In the genomic region with DNA sequence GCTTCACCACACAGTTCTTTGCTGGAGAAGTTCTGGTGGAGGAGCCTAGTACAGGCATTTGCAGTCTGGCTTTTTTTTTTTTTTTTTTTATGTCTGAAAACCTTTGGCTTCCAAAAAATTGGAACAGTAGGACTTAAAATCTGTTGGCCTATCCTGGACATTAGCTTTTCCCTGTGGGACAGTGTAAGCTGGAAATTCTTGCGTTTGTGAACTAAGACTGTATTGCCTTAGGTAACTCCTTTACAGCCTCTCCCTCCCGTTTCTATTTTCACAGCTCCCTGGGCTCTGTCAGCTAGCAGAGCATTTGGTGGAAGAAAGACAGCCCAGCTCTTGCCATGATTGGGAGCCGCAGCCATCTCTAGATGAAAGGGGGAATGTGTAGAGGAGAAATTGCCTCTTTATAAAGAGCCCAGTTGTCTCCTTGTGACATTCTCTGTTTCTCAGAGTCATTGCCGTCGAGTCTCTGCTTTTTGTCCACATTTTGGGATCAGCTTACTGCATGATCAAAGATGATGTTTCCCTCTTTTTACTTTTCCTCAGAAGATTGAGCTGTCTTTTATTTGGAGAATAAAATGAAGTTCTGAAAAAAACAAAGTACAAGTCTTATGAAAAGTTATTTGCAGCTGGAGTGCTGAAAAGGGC, we compare ENCODE assay signal across 19 cellular contexts.
"Had no signal": no experiment of that assay in that cellular context is flagged by ENCODE, and none has a peak within 500 bp of the region (broad histone marks: within the 10 kb centered on the region; RNA-seq: fewer than 3 reads in every experiment).

No MANE protein-coding gene starts in this region.

- H3K36me3 ChIP-seq: pancreas, uterus had no signal

- H3K27ac ChIP-seq: adrenal gland, pancreas, tibial nerve, uterus, WERI-Rb-1 had no signal

- DNase-seq: activated CD4-positive, alpha-beta T cell treated with anti-CD3 and anti-CD28 coated beads for 4 hours; activated CD8-positive, alpha-beta T cell treated with anti-CD3 and anti-CD28 coated beads for 36 hours; activated effector memory CD4-positive, alpha-beta T cell treated with Interleukin-2 at 50 U/mL for 16 hours; activated T-cell treated with anti-CD3 and anti-CD28 coated beads, Interleukin-2, amount 50 U/mL, for 4 hours; adrenal gland; cortex of kidney; effector memory CD8-positive, alpha-beta T cell; foreskin melanocyte; head of caudate nucleus; left colon; pancreas; T-helper 1 cell; uterus; WERI-Rb-1 had no signal

- ATAC-seq: activated CD8-positive, alpha-beta T cell treated with anti-CD3 and anti-CD28 coated beads for 36 hours; activated T-cell treated with anti-CD3 and anti-CD28 coated beads, Interleukin-2, amount 50 U/mL, for 4 hours; effector memory CD8-positive, alpha-beta T cell; left colon; pancreas; SK-N-SH treated with all-trans-retinoic acid at 6 μM for 48 hours; stimulated activated effector memory CD8-positive, alpha-beta T cell treated with anti-CD3 and anti-CD28 coated beads, Interleukin-12 subunit alpha, Interleukin-12 subunit beta, amount 100 ng/mL, for 72 hours had no signal

- H3K36me3 Mint-ChIP-seq: activated naive CD4-positive, alpha-beta T cell treated with anti-CD3 and anti-CD28 coated beads, Interleukin-2, amount 50 U/mL, for 24 hours; stimulated activated effector memory CD8-positive, alpha-beta T cell treated with anti-CD3 and anti-CD28 coated beads, Interleukin-12 subunit alpha, Interleukin-12 subunit beta, amount 100 ng/mL, for 72 hours had no signal

- H3K27me3 Mint-ChIP-seq: activated CD8-positive, alpha-beta T cell treated with anti-CD3 and anti-CD28 coated beads for 36 hours; activated naive CD4-positive, alpha-beta T cell treated with anti-CD3 and anti-CD28 coated beads, Interleukin-2, amount 50 U/mL, for 24 hours; effector memory CD8-positive, alpha-beta T cell; memory B cell had no signal

- H3K4me1 ChIP-seq: pancreas, uterus had no signal

- H3K4me3 ChIP-seq: adrenal gland, pancreas, tibial nerve, uterus had no signal

- H3K27ac Mint-ChIP-seq: activated CD8-positive, alpha-beta T cell treated with anti-CD3 and anti-CD28 coated beads for 36 hours; activated naive CD4-positive, alpha-beta T cell treated with anti-CD3 and anti-CD28 coated beads, Interleukin-2, amount 50 U/mL, for 24 hours; effector memory CD8-positive, alpha-beta T cell; memory B cell; stimulated activated effector memory CD8-positive, alpha-beta T cell treated with anti-CD3 and anti-CD28 coated beads, Interleukin-12 subunit alpha, Interleukin-12 subunit beta, amount 100 ng/mL, for 72 hours had no signal

- H3K4me1 Mint-ChIP-seq: memory B cell had no signal

- H3K4me3 Mint-ChIP-seq: activated CD8-positive, alpha-beta T cell treated with anti-CD3 and anti-CD28 coated beads for 36 hours; activated naive CD4-positive, alpha-beta T cell treated with anti-CD3 and anti-CD28 coated beads, Interleukin-2, amount 50 U/mL, for 24 hours; activated T-cell treated with anti-CD3 and anti-CD28 coated beads, Interleukin-2, amount 50 U/mL, for 4 hours; effector memory CD8-positive, alpha-beta T cell; memory B cell; stimulated activated effector memory CD8-positive, alpha-beta T cell treated with anti-CD3 and anti-CD28 coated beads, Interleukin-12 subunit alpha, Interleukin-12 subunit beta, amount 100 ng/mL, for 72 hours had no signal

- H3K27me3 ChIP-seq: adrenal gland, pancreas, tibial nerve, uterus had no signal

- H3K9me3 ChIP-seq: adrenal gland, pancreas, tibial nerve, uterus had no signal

- H3K9me3 Mint-ChIP-seq: activated naive CD4-positive, alpha-beta T cell treated with anti-CD3 and anti-CD28 coated beads, Interleukin-2, amount 50 U/mL, for 24 hours; effector memory CD8-positive, alpha-beta T cell; memory B cell; stimulated activated effector memory CD8-positive, alpha-beta T cell treated with anti-CD3 and anti-CD28 coated beads, Interleukin-12 subunit alpha, Interleukin-12 subunit beta, amount 100 ng/mL, for 72 hours had no signal
